In genomic region chr7:157397751-157398691, GRCh38 we compare ENCODE assay signal across 8 cellular contexts.
DNase-seq lines count a peak whose midpoint lies in the region; ATAC-seq and TF ChIP-seq lines count a peak whose summit lies in the region.

No MANE protein-coding gene starts in this region.

- H3K9me2 ChIP-seq in GM23248 (ENCODE audit: insufficient read depth), result no peaks in the 10 kb centered on the region
- H3K9me2 ChIP-seq in MM.1S (replicated peaks; ENCODE audit: insufficient read depth, low read length), result no peaks in the 10 kb centered on the region

- CTCF ChIA-PET in CD8-positive, alpha-beta memory T cell (lab: Charles Lee), result interaction anchor here (1.1 kb wide), 1 partner anchor 11 kb away, joined by 3 read pairs; no protein-coding TSS in a partner anchor

- no peak overlapping the region for H3K4me3 ChIP-seq in CD8-positive, alpha-beta memory T cell (ENCODE audit: low read length)
- H3K4me3 ChIP-seq in GM23248 (peak overlapping the region; percentile 54), NT2/D1 (ENCODE audit: insufficient read length, low read depth) (no peak overlapping the region), lower lobe of right lung (no peak overlapping the region), MM.1S (ENCODE audit: low read length) (no peak overlapping the region)

- H3F3A ChIP-seq in GM23248 (ENCODE audit: insufficient read depth) (peaks cover 44% of the 10 kb centered on the region), MM.1S (ENCODE audit: insufficient read depth, low read length) (no peaks in the 10 kb centered on the region)

- H3K27me3 ChIP-seq in CD8-positive, alpha-beta memory T cell (ENCODE audit: insufficient read depth, low read length, poor library complexity, severe bottlenecking), result no peaks in the 10 kb centered on the region
- H3K27me3 ChIP-seq in GM23248 (replicated peaks; ENCODE audit: insufficient read depth), result no peaks in the 10 kb centered on the region
- no peaks in the 10 kb centered on the region for H3K27me3 ChIP-seq in NT2/D1 (ENCODE audit: insufficient read depth, insufficient read length)
- H3K27me3 ChIP-seq in lower lobe of right lung (ENCODE audit: low read depth), result no peaks in the 10 kb centered on the region
- H3K27me3 ChIP-seq in MM.1S (replicated peaks; ENCODE audit: insufficient read depth, low read length), result no peaks in the 10 kb centered on the region

- DNase-seq in CD8-positive, alpha-beta memory T cell, result peak in 1 of 5 donors; percentile 44
- peak; percentile 83 for DNase-seq in GM23248
- DNase-seq in NT2/D1 (ENCODE audit: low read depth, low spot score), result peak; percentile 44
- DNase-seq in chondrocyte (ENCODE audit: low spot score), result no peak
- peak; percentile 58 for DNase-seq in lower lobe of right lung
- no peak for DNase-seq in NCI-H2227 (lab: John Stamatoyannopoulos, UW; ENCODE audit: unreplicated experiment)
- DNase-seq in NCI-H2227 treated with DMSO at 0.1 percent for 48 hours (lab: John Stamatoyannopoulos, UW), result no peak
- DNase-seq in MM.1S, result no peak

- in situ Hi-C loops in GM23248 (cut with MboI), result no loop called here

- H4K20me1 ChIP-seq in GM23248 (ENCODE audit: insufficient read depth) (no peaks in the 10 kb centered on the region), MM.1S (ENCODE audit: insufficient read depth, low read length) (no peaks in the 10 kb centered on the region)

- H3K27ac ChIP-seq in CD8-positive, alpha-beta memory T cell (ENCODE audit: low read depth, low read length), result peak overlapping the region; percentile 43
- H3K27ac ChIP-seq in GM23248 (peak overlapping the region; percentile 86), lower lobe of right lung (peak overlapping the region; percentile 76), MM.1S (ENCODE audit: low read length) (no peak overlapping the region)

- H3K4me1 ChIP-seq in CD8-positive, alpha-beta memory T cell (ENCODE audit: insufficient read depth, low read length), result no peaks in the 10 kb centered on the region
- peaks cover 37% of the 10 kb centered on the region for H3K4me1 ChIP-seq in GM23248 (ENCODE audit: insufficient read depth)
- peaks cover 6% of the 10 kb centered on the region for H3K4me1 ChIP-seq in NT2/D1 (ENCODE audit: insufficient read depth, insufficient read length)
- H3K4me1 ChIP-seq in lower lobe of right lung, result peaks cover 20% of the 10 kb centered on the region
- no peaks in the 10 kb centered on the region for H3K4me1 ChIP-seq in MM.1S (ENCODE audit: low read length)

- TF ChIP-seq CTCF in chondrocyte (IDR thresholded peaks at IDR 0.05) (peak; percentile 76), lower lobe of right lung (IDR thresholded peaks at IDR 0.05) (peak; percentile 36), MM.1S (IDR thresholded peaks at IDR 0.05; ENCODE audit: low read length) (no peak)

- H3K36me3 ChIP-seq in CD8-positive, alpha-beta memory T cell (ENCODE audit: insufficient read depth, low read length), result peaks cover 5% of the 10 kb centered on the region
- 0 out of 2 replicates have a peak, but pooled peaks cover 4% of the 10 kb centered on the region for H3K36me3 ChIP-seq in GM23248 (ENCODE audit: low read depth)
- H3K36me3 ChIP-seq in NT2/D1 (ENCODE audit: insufficient read depth, insufficient read length, low read length), result peaks cover 45% of the 10 kb centered on the region
- peaks cover 66% of the 10 kb centered on the region for H3K36me3 ChIP-seq in lower lobe of right lung
- H3K36me3 ChIP-seq in MM.1S (replicated peaks; ENCODE audit: insufficient read depth, low read length), result no peaks in the 10 kb centered on the region

- H3K36me3 Mint-ChIP-seq in CD8-positive, alpha-beta memory T cell, result peaks cover 0 to 60% (median 3%) of the 10 kb centered on the region in 3 donors
- H3K36me3 Mint-ChIP-seq in chondrocyte (ENCODE audit: low read depth), result peaks cover 15% of the 10 kb centered on the region

- H3K9me3 Mint-ChIP-seq in CD8-positive, alpha-beta memory T cell, result no peaks in the 10 kb centered on the region
- H3K9me3 Mint-ChIP-seq in chondrocyte (ENCODE audit: low read depth), result no peaks in the 10 kb centered on the region

- intact Hi-C loops in lower lobe of right lung (cut with DNase I), result no loop called here

- no peaks in the 10 kb centered on the region for H3K9me3 ChIP-seq in CD8-positive, alpha-beta memory T cell (ENCODE audit: low read length)
- H3K9me3 ChIP-seq in GM23248 (ENCODE audit: low read depth) (no peaks in the 10 kb centered on the region), NT2/D1 (ENCODE audit: insufficient read depth, low read length) (no peaks in the 10 kb centered on the region), lower lobe of right lung (no peaks in the 10 kb centered on the region), MM.1S (replicated peaks; ENCODE audit: insufficient read depth, low read length) (no peaks in the 10 kb centered on the region)

- 14% methylated on average over 23 of the region's 23 CpGs for WGBS in GM23248 (ENCODE audit: low coverage in 1 of 2, low lambda C conversion rate in 2 of 2, missing lambda C conversion rate in 2 of 2), 2 experiments

- H3K9ac ChIP-seq in GM23248 (peak overlapping the region; percentile 75), NT2/D1 (ENCODE audit: insufficient read length, low read depth) (no peak overlapping the region), MM.1S (ENCODE audit: low read length) (no peak overlapping the region)

- peak overlapping the region; percentile 61 for H2AFZ ChIP-seq in GM23248
- no peak overlapping the region for H2AFZ ChIP-seq in MM.1S (ENCODE audit: low read length)

- peaks cover 85% of the 10 kb centered on the region for H3K79me2 ChIP-seq in GM23248 (ENCODE audit: insufficient read depth)
- H3K79me2 ChIP-seq in MM.1S (ENCODE audit: low read length), result no peaks in the 10 kb centered on the region

- H3K4me3 Mint-ChIP-seq in CD8-positive, alpha-beta memory T cell, result peak overlapping the region in 1 of 7 donors; percentile 13
- H3K4me3 Mint-ChIP-seq in chondrocyte (ENCODE audit: unreplicated experiment), result peak overlapping the region; percentile 18

- peaks cover 13 to 39% (median 30%) of the 10 kb centered on the region in 3 donors for H3K4me1 Mint-ChIP-seq in CD8-positive, alpha-beta memory T cell
- H3K4me1 Mint-ChIP-seq in chondrocyte (ENCODE audit: low read depth), result peaks cover 35% of the 10 kb centered on the region

- ATAC-seq in lower lobe of right lung, result peak; percentile 65 to 67

- peak overlapping the region in 2 of 8 donors; percentile 41 to 52 for H3K27ac Mint-ChIP-seq in CD8-positive, alpha-beta memory T cell
- H3K27ac Mint-ChIP-seq in chondrocyte (ENCODE audit: unreplicated experiment), result peak overlapping the region; percentile 83

- H3K4me2 ChIP-seq in GM23248 (ENCODE audit: unreplicated experiment) (peak overlapping the region; percentile 82), MM.1S (ENCODE audit: low read depth, low read length) (no peak overlapping the region)

- H3K27me3 Mint-ChIP-seq in CD8-positive, alpha-beta memory T cell, result no peaks in the 10 kb centered on the region
- H3K27me3 Mint-ChIP-seq in chondrocyte (ENCODE audit: low read depth), result no peaks in the 10 kb centered on the region

- POLR2A ChIA-PET in CD8-positive, alpha-beta memory T cell (lab: Charles Lee), result no interaction called here

Comparison
In these comparisons a context has a peak if more than half of its experiments do, and no peak if none do; other contexts are left out.
1. DNase-seq: peak in GM23248 (single experiment), NT2/D1 (single experiment) and lower lobe of right lung (single experiment); none in chondrocyte (single experiment), NCI-H2227 (single experiment), NCI-H2227 treated with DMSO at 0.1 percent for 48 hours (single experiment) and MM.1S (single experiment).